In the genomic region with DNA sequence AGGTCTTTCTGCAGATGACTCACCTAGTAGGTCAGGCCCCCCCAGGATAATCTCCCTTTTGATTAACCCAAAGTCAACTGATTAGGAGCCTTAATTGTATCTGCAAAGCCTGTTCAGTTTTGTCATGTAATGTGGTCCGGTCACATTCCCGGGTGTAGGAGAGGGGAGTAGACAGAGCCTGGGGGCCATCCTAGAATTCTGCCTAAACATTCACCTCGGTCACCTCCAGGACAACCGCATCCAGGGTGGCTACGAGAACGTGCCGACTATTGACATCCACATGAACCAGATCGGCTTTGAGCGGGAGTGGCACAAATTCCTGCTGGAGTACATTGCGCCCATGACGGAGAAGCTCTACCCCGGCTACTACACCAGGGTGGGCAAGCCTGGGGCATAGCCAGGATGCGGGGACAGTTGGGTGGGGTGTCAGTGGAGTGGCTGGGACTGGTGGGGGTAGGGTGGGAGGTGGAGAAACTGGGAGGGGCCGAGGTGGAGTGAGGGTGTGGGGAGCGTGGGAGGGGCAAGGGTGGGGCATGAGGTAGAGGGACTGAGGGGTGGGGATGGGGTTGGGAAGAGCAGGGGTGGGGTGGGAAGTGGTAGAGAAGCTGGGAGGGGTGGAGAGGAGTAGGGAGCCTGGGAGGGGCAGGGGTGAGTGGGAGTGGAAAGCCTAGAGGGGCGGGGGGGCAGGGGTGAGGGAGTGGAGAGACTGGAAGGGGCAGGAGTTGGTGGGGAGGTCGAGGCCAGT, we compare ENCODE assay signal across 17 cellular contexts. TPM values are rescaled to one million over a fixed set of nuclear protein-coding genes. Genes with fewer than 3 reads are reported as not detected.
DNase-seq lines count a peak whose midpoint lies in the region; ATAC-seq and TF ChIP-seq lines count a peak whose summit lies in the region.
"Had no signal": no experiment of that assay in that cellular context is flagged by ENCODE, and none has a peak within 500 bp of the region (broad histone marks: within the 10 kb centered on the region; RNA-seq: fewer than 3 reads in every experiment).

No MANE protein-coding gene starts in this region.

- WGBS in IMR-90 (ENCODE audit: extremely low coverage in 2 of 2, insufficient read length in 1 of 2), 2 experiments, result no CpG with 5 or more reads among the region's 17 CpGs
- WGBS in esophagus, 2 donors, result 71% methylated on average over 17 of the region's 17 CpGs
- WGBS in trophoblast cell (ENCODE audit: extremely low coverage, insufficient coverage, insufficient read length), result no CpG with 5 or more reads among the region's 17 CpGs

- H3K4me1 Mint-ChIP-seq in Caco-2 (ENCODE audit: low read depth, unreplicated experiment), result peaks cover 14% of the 10 kb centered on the region
- H3K4me1 Mint-ChIP-seq: GM23338 had no signal

- H3K36me3 ChIP-seq in Caco-2 (ENCODE audit: control insufficient read depth, insufficient read depth, low read length) (no peaks in the 10 kb centered on the region; the same call in 1 of the 2 replicates), IMR-90 (ENCODE audit: control insufficient read depth, insufficient read depth, low read length) (peaks cover 62% of the 10 kb centered on the region), esophagus (ENCODE audit: control insufficient read depth in 2 of 2, insufficient read depth in 2 of 2, low read length in 1 of 2) (peaks cover 3 to 24% of the 10 kb centered on the region in 2 donors), trophoblast cell (ENCODE audit: control insufficient read depth in 1 of 2, insufficient read depth in 2 of 2, low read length in 2 of 2) (peaks cover 42 to 52% of the 10 kb centered on the region in 2 experiments)

- H4K12ac ChIP-seq in trophoblast cell (ENCODE audit: low read depth, low read length), result no peak overlapping the region

- H4K8ac ChIP-seq in IMR-90 (ENCODE audit: low read depth in 2 of 2, low read length in 2 of 2) (no peak overlapping the region), trophoblast cell (ENCODE audit: low read depth, low read length) (no peak overlapping the region)

- H3K9me3 ChIP-seq in Caco-2 (no peaks in the 10 kb centered on the region), IMR-90 (ENCODE audit: control insufficient read depth, insufficient read depth, low read length) (no peaks in the 10 kb centered on the region), esophagus (ENCODE audit: control insufficient read depth in 2 of 2, insufficient read depth in 1 of 2, low read depth in 1 of 2, low read length in 1 of 2) (no peaks in the 10 kb centered on the region), trophoblast cell (ENCODE audit: insufficient read depth, low read depth, low read length) (no peaks in the 10 kb centered on the region)
- H3K9me3 ChIP-seq: BLaER1, HAP-1 had no signal

- H3K14ac ChIP-seq in IMR-90 (replicated peaks; ENCODE audit: low read depth, low read length) (no peak overlapping the region), trophoblast cell (ENCODE audit: low read length) (no peak overlapping the region)

- CTCF ChIA-PET in Caco-2 (lab: Charles Lee) (interaction anchor here (0.7 kb wide), 1 partner anchor 642 kb away, joined by 3 read pairs; no protein-coding TSS in a partner anchor), IMR-90 (lab: Yijun Ruan, JAX) (no interaction called here)

- no peak overlapping the region for H3K27ac ChIP-seq in IMR-90 (ENCODE audit: insufficient read depth, low read length)
- peak overlapping the region; percentile 14 to 64 for H3K27ac ChIP-seq in esophagus (ENCODE audit: low read depth in 2 of 2, low read length in 1 of 2)
- no peak overlapping the region for H3K27ac ChIP-seq in trophoblast cell (ENCODE audit: low read depth, low read length)
- H3K27ac ChIP-seq: BLaER1 had no signal

- no peak overlapping the region for H3K4me2 ChIP-seq in IMR-90 (ENCODE audit: low read depth, low read length)
- no peak overlapping the region for H3K4me2 ChIP-seq in trophoblast cell (ENCODE audit: low read length)
- H3K4me2 ChIP-seq: BLaER1, GM23338 had no signal

- no peaks in the 10 kb centered on the region for H3K79me2 ChIP-seq in trophoblast cell (ENCODE audit: control insufficient read depth, insufficient read depth, low read length, poor library complexity)

- in situ Hi-C loops in IMR-90 (cut with MboI; ENCODE audit: low sequenced_read_pairs), result no loop called here

- H3K4me1 ChIP-seq in Caco-2, result peaks cover 15% of the 10 kb centered on the region
- H3K4me1 ChIP-seq in IMR-90 (ENCODE audit: control insufficient read depth, insufficient read depth, low read length), result no peaks in the 10 kb centered on the region
- H3K4me1 ChIP-seq in esophagus (ENCODE audit: control insufficient read depth in 2 of 2, insufficient read depth in 2 of 2, low read length in 1 of 2), result peaks cover 0 to 6% of the 10 kb centered on the region in 2 donors
- peaks cover 2 to 14% of the 10 kb centered on the region in 2 experiments for H3K4me1 ChIP-seq in trophoblast cell (ENCODE audit: control insufficient read depth in 1 of 2, insufficient read depth in 2 of 2, low read length in 2 of 2)
- H3K4me1 ChIP-seq: HAP-1 had no signal

- no peak for TF ChIP-seq RAD21 in IMR-90 (IDR thresholded peaks at IDR 0.05; ENCODE audit: low read length)

- intact Hi-C loops in Caco-2 (cut with micrococcal nuclease; ENCODE audit: unreplicated experiment) (no loop called here), IMR-90 (cut with micrococcal nuclease) (no loop called here)

- no peak overlapping the region for H2BK15ac ChIP-seq in IMR-90 (ENCODE audit: low read depth, low read length)

- no peaks in the 10 kb centered on the region for H3K27me3 Mint-ChIP-seq in Caco-2 (ENCODE audit: insufficient read depth, unreplicated experiment)
- H3K27me3 Mint-ChIP-seq: CD4-positive, CD25-positive, alpha-beta regulatory T cell had no signal

- ATAC-seq in IMR-90 (ENCODE audit: low read depth) (no peak), HG02642 (IDR thresholded peaks at IDR 0.05; ENCODE audit: poor library complexity, unreplicated experiment) (no peak)
- ATAC-seq: GM12878, GM23338 had no signal

- H3K18ac ChIP-seq in IMR-90 (ENCODE audit: low read depth, low read length) (no peak overlapping the region), trophoblast cell (ENCODE audit: low read length) (no peak overlapping the region)

- H2BK120ac ChIP-seq in IMR-90 (ENCODE audit: low read depth, low read length) (no peak overlapping the region), trophoblast cell (ENCODE audit: insufficient read depth, low read length, poor library complexity) (no peak overlapping the region)

- H3K4me3 Mint-ChIP-seq in Caco-2 (ENCODE audit: unreplicated experiment), result no peak overlapping the region
- H3K4me3 Mint-ChIP-seq: GM23338, HFFc6 had no signal

- H4K20me1 ChIP-seq in IMR-90 (ENCODE audit: insufficient read depth, low read length), result peaks cover 3% of the 10 kb centered on the region; the same call in 1 of the 2 replicates
- H4K20me1 ChIP-seq: BLaER1 had no signal

- H3K9ac ChIP-seq in IMR-90 (ENCODE audit: low read depth, low read length), result no peak overlapping the region
- no peak overlapping the region for H3K9ac ChIP-seq in trophoblast cell (ENCODE audit: low read length)
- H3K9ac ChIP-seq: BLaER1 had no signal

- H4K91ac ChIP-seq in IMR-90 (ENCODE audit: insufficient read depth, low read depth, low read length) (no peak overlapping the region), trophoblast cell (ENCODE audit: low read depth, low read length) (no peak overlapping the region)

- peak; percentile 25 to 56 for DNase-seq in Caco-2
- no peak for DNase-seq in IMR-90
- peak; percentile 50 to 64 for DNase-seq in trophoblast cell
- DNase-seq in activated naive CD4-positive, alpha-beta T cell treated with Interleukin-2 at 50 U/mL for 16 hours, result no peak
- no peak for DNase-seq in H4 (ENCODE audit: low spot score)
- DNase-seq: 8988T; AML-193; Calu3; CD4-positive, CD25-positive, alpha-beta regulatory T cell; DMS 273 treated with DMSO at 0.1 percent for 48 hours; HFFc6 had no signal

- POLR2A ChIA-PET in Caco-2 (lab: Charles Lee), result interaction anchor here (1.6 kb wide), 1 partner anchor 9 kb away, joined by 6 read pairs; the partner anchor contains the start of gene MFN2
- POLR2A ChIA-PET in IMR-90 (lab: Charles Lee; ENCODE audit: unreplicated experiment), result no interaction called here

- dilution Hi-C loops in IMR-90 (cut with HindIII; ENCODE audit: low sequenced_read_pairs, unreplicated experiment), result no loop called here

- H3K9me3 Mint-ChIP-seq in Caco-2 (ENCODE audit: unreplicated experiment), result no peaks in the 10 kb centered on the region
- H3K9me3 Mint-ChIP-seq: GM23338, HFFc6 had no signal

- H2AK5ac ChIP-seq in IMR-90 (ENCODE audit: low read depth, low read length) (no peak overlapping the region), trophoblast cell (ENCODE audit: low read length) (no peak overlapping the region)

- H3K27ac Mint-ChIP-seq in Caco-2 (ENCODE audit: unreplicated experiment), result no peak overlapping the region
- H3K27ac Mint-ChIP-seq: CD4-positive, CD25-positive, alpha-beta regulatory T cell; GM23338; HFFc6 had no signal

- peaks cover 27% of the 10 kb centered on the region for H3K36me3 Mint-ChIP-seq in Caco-2 (ENCODE audit: insufficient read depth, unreplicated experiment)
- H3K36me3 Mint-ChIP-seq: CD4-positive, CD25-positive, alpha-beta regulatory T cell had no signal

- no peak overlapping the region for H2BK5ac ChIP-seq in IMR-90 (ENCODE audit: low read depth, low read length, poor library complexity, severe bottlenecking)
- no peak overlapping the region for H2BK5ac ChIP-seq in trophoblast cell (ENCODE audit: low read depth, low read length, poor library complexity)

- H3K23ac ChIP-seq in IMR-90 (ENCODE audit: low read depth, low read length) (no peak overlapping the region), trophoblast cell (ENCODE audit: low read length) (no peak overlapping the region)

- peak overlapping the region; percentile 73 for H2AK9ac ChIP-seq in IMR-90 (replicated peaks; ENCODE audit: low read depth, low read length, poor library complexity)

- no peak overlapping the region for H2BK12ac ChIP-seq in trophoblast cell (ENCODE audit: low read length)

- TF ChIP-seq CTCF in Caco-2 (IDR thresholded peaks at IDR 0.05; ENCODE audit: insufficient read depth in 1 of 2, low read depth in 1 of 2, low read length in 1 of 2, severe bottlenecking in 1 of 2, unreplicated experiment in 1 of 2), result no peak
- no peak for TF ChIP-seq CTCF in IMR-90 (conservative IDR thresholded peaks at IDR 0.05; ENCODE audit: low read depth, low read length)

- no peak overlapping the region for H3K4ac ChIP-seq in IMR-90 (ENCODE audit: low read depth, low read length)
- no peak overlapping the region for H3K4ac ChIP-seq in trophoblast cell (ENCODE audit: low read depth, low read length)

- no peak overlapping the region for H4K5ac ChIP-seq in IMR-90 (ENCODE audit: low read depth, low read length)

- H3K79me1 ChIP-seq in IMR-90 (ENCODE audit: low read depth in 1 of 2, low read length in 2 of 2), result 0 out of 4 replicates have a peak, but pooled peaks cover 0 to 3% of the 10 kb centered on the region in 2 experiments
- H3K79me1 ChIP-seq in trophoblast cell (ENCODE audit: low read length), result no peaks in the 10 kb centered on the region

- H3K4me3 ChIP-seq in Caco-2 (ENCODE audit: low read depth, low read length) (no peak overlapping the region), IMR-90 (ENCODE audit: insufficient read depth, low read depth, low read length) (no peak overlapping the region), esophagus (ENCODE audit: low read depth in 1 of 2, low read length in 2 of 2) (no peak overlapping the region), trophoblast cell (ENCODE audit: low read depth, low read length) (no peak overlapping the region)
- H3K4me3 ChIP-seq: BLaER1, GM12878, GM23338, HAP-1 had no signal

- TF ChIP-seq POLR2A in IMR-90 (IDR thresholded peaks at IDR 0.05; ENCODE audit: low read depth, low read length), result no peak

- H3K9me1 ChIP-seq in IMR-90 (ENCODE audit: insufficient read depth, low read length), result 0 out of 2 replicates have a peak, but pooled peaks cover 3% of the 10 kb centered on the region

- H2BK20ac ChIP-seq in IMR-90 (ENCODE audit: low read depth, low read length), result no peak overlapping the region

- H2AFZ ChIP-seq in IMR-90 (replicated peaks; ENCODE audit: low read length, poor library complexity) (no peak overlapping the region), trophoblast cell (ENCODE audit: insufficient read depth, low read length, poor library complexity) (no peak overlapping the region)
- H2AFZ ChIP-seq: GM23338 had no signal

- H3K56ac ChIP-seq in IMR-90 (ENCODE audit: extremely low read depth, insufficient read depth, low read length), result no peak overlapping the region

- H3K27me3 ChIP-seq in Caco-2 (replicated peaks; ENCODE audit: control insufficient read depth, insufficient read depth, low read length), result no peaks in the 10 kb centered on the region
- no peaks in the 10 kb centered on the region for H3K27me3 ChIP-seq in IMR-90 (ENCODE audit: control insufficient read depth, insufficient read depth, low read length)
- no peaks in the 10 kb centered on the region for H3K27me3 ChIP-seq in esophagus (ENCODE audit: control insufficient read depth in 1 of 2, insufficient read depth in 2 of 2, low read length in 2 of 2)
- no peaks in the 10 kb centered on the region for H3K27me3 ChIP-seq in trophoblast cell (ENCODE audit: insufficient read depth, low read length)
- H3K27me3 ChIP-seq: BLaER1 had no signal

- BruUV-seq in Caco-2 (replicated peaks; lab: Mats Ljungman, UMichigan), result no TSS peak
- no TSS peak for BruUV-seq in IMR-90 (replicated peaks; lab: Mats Ljungman, UMichigan)

RNA-seq across cellular contexts. Expression of gene MFN2, which starts 9.6 kb away (rescaled TPM):
- total RNA-seq in Caco-2 (2022) (73.9 and 74.1 TPM in 2 replicates), IMR-90 (2012; rRNA removed) (76.4 and 84.2 TPM in 2 replicates)
- polyA plus RNA-seq in IMR-90 (2012; rRNA removed) (51.6 and 52.8 TPM in 2 replicates), esophagus (10 to 100 TPM; 31.8 to 50.7 TPM)
- 33.4 and 38.2 TPM in 2 replicates for polyA plus RNA-seq in IMR-90 (2012; cell fraction: cytosol; rRNA removed)
- polyA plus RNA-seq in IMR-90 (2012; cell fraction: nucleus; rRNA removed; ENCODE audit: low replicate concordance), result 60.3 and 63.8 TPM in 2 replicates
- polyA plus RNA-seq in trophoblast cell (2013), result 43.1 and 46.4 TPM in 2 replicates
- 38.4 and 40.1 TPM in 2 replicates for total RNA-seq in H4 (2014; rRNA removed; shearing (Covaris generic))

RNA-seq across cellular contexts. Expression of gene PLOD1, which starts 36.1 kb away (rescaled TPM):
- 89.3 and 91.7 TPM in 2 replicates for total RNA-seq in Caco-2 (2022)
- total RNA-seq in IMR-90 (2012; rRNA removed), result 236 and 283 TPM in 2 replicates
- polyA plus RNA-seq in IMR-90 (2012; rRNA removed), result 609 and 635 TPM in 2 replicates
- polyA plus RNA-seq in IMR-90 (2012; cell fraction: cytosol; rRNA removed), result 441 and 849 TPM in 2 replicates
- 284 and 520 TPM in 2 replicates for polyA plus RNA-seq in IMR-90 (2012; cell fraction: nucleus; rRNA removed; ENCODE audit: low replicate concordance)
- polyA plus RNA-seq in esophagus, result 10 to 100 TPM; 17.1 to 18.2 TPM
- 109 and 118 TPM in 2 replicates for polyA plus RNA-seq in trophoblast cell (2013)
- total RNA-seq in H4 (2014; rRNA removed; shearing (Covaris generic)), result 105 and 112 TPM in 2 replicates

RNA-seq across cellular contexts. Expression of gene KIAA2013, which starts 44.4 kb away (rescaled TPM):
- total RNA-seq in Caco-2 (2022), result 46.1 and 47.3 TPM in 2 replicates
- 39.4 and 42.5 TPM in 2 replicates for total RNA-seq in IMR-90 (2012; rRNA removed)
- 88.1 and 100 TPM in 2 replicates for polyA plus RNA-seq in IMR-90 (2012; rRNA removed)
- 62.7 and 128 TPM in 2 replicates for polyA plus RNA-seq in IMR-90 (2012; cell fraction: cytosol; rRNA removed)
- 28.7 and 70.2 TPM in 2 replicates for polyA plus RNA-seq in IMR-90 (2012; cell fraction: nucleus; rRNA removed; ENCODE audit: low replicate concordance)
- 10 to 100 TPM; 16.6 to 28.5 TPM for polyA plus RNA-seq in esophagus
- polyA plus RNA-seq in trophoblast cell (2013), result 29.2 and 29.9 TPM in 2 replicates
- total RNA-seq in H4 (2014; rRNA removed; shearing (Covaris generic)), result 29.9 and 38.9 TPM in 2 replicates

RNA-seq across cellular contexts. Expression of gene MIIP, which starts 48.7 kb away (rescaled TPM):
- 38.6 and 41.0 TPM in 2 replicates for total RNA-seq in Caco-2 (2022)
- 12.2 and 14.2 TPM in 2 replicates for total RNA-seq in IMR-90 (2012; rRNA removed)
- polyA plus RNA-seq in IMR-90 (2012; rRNA removed), result 23.7 and 28.7 TPM in 2 replicates
- 12.9 and 18.5 TPM in 2 replicates for polyA plus RNA-seq in IMR-90 (2012; cell fraction: cytosol; rRNA removed)
- 74.8 and 224 TPM in 2 replicates for polyA plus RNA-seq in IMR-90 (2012; cell fraction: nucleus; rRNA removed; ENCODE audit: low replicate concordance)
- 10 to 100 TPM; 15.0 to 16.2 TPM for polyA plus RNA-seq in esophagus
- polyA plus RNA-seq in trophoblast cell (2013), result 32.1 and 33.6 TPM in 2 replicates
- 15.3 and 18.6 TPM in 2 replicates for total RNA-seq in H4 (2014; rRNA removed; shearing (Covaris generic))

Comparison
In these comparisons a context has a peak if more than half of its experiments do, and no peak if none do; other contexts are left out.
1. DNase-seq: peak in Caco-2 (2 of 2) and trophoblast cell (2 of 2); none in IMR-90 (single experiment), activated naive CD4-positive, alpha-beta T cell treated with Interleukin-2 at 50 U/mL for 16 hours (single experiment) and H4 (single experiment).
2. H3K27ac ChIP-seq: peak in esophagus (2 of 2); none in IMR-90 (single experiment) and trophoblast cell (single experiment).